14 cellular contexts compared by ENCODE assay signal in the genomic region with DNA sequence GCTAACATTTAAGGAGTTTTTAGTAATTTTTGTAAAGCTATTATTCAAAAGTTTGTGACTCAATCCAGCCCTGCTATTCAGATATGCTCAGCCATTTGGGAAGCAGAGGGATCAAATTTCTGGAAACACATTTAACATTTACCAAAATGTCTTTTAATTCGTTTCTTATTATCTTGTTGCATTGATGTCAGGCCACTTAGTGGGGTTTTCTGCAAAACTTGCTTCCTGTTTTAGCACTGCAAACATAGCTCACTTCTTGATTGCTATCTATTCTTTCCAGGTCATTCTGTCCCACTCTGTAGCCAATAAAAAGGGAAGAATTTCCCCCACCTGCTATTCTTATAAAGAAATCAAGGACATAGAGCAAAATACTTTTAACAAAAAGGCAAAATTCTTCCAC.
"Had no signal": no experiment of that assay in that cellular context is flagged by ENCODE, and none has a peak within 500 bp of the region (broad histone marks: within the 10 kb centered on the region; RNA-seq: fewer than 3 reads in every experiment).

No MANE protein-coding gene starts in this region.

- DNase-seq: activated CD4-positive, alpha-beta T cell treated with anti-CD3 and anti-CD28 coated beads for 1 hour; activated CD4-positive, alpha-beta T cell treated with anti-CD3 and anti-CD28 coated beads, Interleukin-2, amount 50 U/mL, for 4 hours; activated naive CD4-positive, alpha-beta T cell treated with Interleukin-2 at 50 U/mL for 16 hours; activated T-cell treated with anti-CD3 and anti-CD28 coated beads for 4 hours; aorta; cerebellar nuclear complex; effector CD8-positive, alpha-beta T cell; islet precursor cell; naive B cell; retina; stimulated activated CD4-positive, alpha-beta T cell treated with anti-CD3 and anti-CD28 coated beads, Interleukin-2, amount 100 ng/mL, for 48 hours; tibial artery had no signal

- H3K27ac ChIP-seq: tibial artery had no signal

- H3K9me3 ChIP-seq: tibial artery had no signal

- H3K4me3 ChIP-seq: lung, tibial artery had no signal

- H3K36me3 ChIP-seq: tibial artery had no signal

- H3K27me3 ChIP-seq: tibial artery had no signal

- ATAC-seq: stimulated activated memory B cell treated with anti-CD40 and anti-IgM and Interleukin-4, amounts not matched to agents 10 μg/mL and 1 μg/mL and 100 μg/mL, for 72 hours had no signal
